Comparison of ENCODE assay signal across 15 cellular contexts in the genomic region with DNA sequence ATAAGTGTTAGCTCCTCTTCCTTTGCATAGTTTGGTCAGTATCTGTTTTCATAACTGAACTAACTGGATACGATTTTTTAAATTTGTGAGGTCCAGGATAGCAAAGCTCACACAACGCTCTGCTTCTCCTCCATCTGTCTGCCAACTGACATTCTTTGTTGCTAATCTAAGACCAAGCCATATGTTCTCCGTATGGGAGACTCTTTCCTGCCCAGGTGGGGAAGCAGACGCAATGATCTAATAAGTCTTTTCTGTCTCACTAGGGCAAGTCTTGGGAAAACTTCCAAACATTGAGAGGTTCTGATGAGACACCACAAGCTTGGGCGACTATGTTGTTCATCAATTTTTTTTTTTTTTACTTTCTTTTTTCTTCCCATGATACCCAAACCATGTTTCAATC.
DNase-seq lines count a peak whose midpoint lies in the region.
"Had no signal": no experiment of that assay in that cellular context is flagged by ENCODE, and none has a peak within 500 bp of the region (broad histone marks: within the 10 kb centered on the region; RNA-seq: fewer than 3 reads in every experiment).

No MANE protein-coding gene starts in this region.

- in situ Hi-C loops in G401 (cut with HindIII; ENCODE audit: low sequenced_read_pairs) = no loop called here

- DNase-seq in G401 (ENCODE audit: low spot score) (peak; percentile 92), NCI-H446 treated with DMSO at 0.1 percent for 48 hours (lab: John Stamatoyannopoulos, UW) (peak; percentile 86), cerebellar cortex (ENCODE audit: low spot score) (peak; percentile 88), pons (ENCODE audit: low spot score) (peak; percentile 30), glomerular visceral epithelial cell (ENCODE audit: extremely low spot score) (no peak), HCEC 1CT (no peak), NCI-H1105 (lab: John Stamatoyannopoulos, UW) (no peak)
- DNase-seq: CD8-positive, alpha-beta T cell; DMS79 treated with DMSO at 0.1 percent for 48 hours; GDM1; IMR-90; NCI-H1417 treated with DMSO at 0.1 percent for 48 hours; NCI-H2029; NCI-H510A treated with DMSO at 0.1 percent for 48 hours; Peyer's patch had no signal

Comparison
In these comparisons a context has a peak if more than half of its experiments do, and no peak if none do; other contexts are left out.
1. DNase-seq: peak in G401 (single experiment), NCI-H446 treated with DMSO at 0.1 percent for 48 hours (single experiment), cerebellar cortex (single experiment) and pons (single experiment); none in glomerular visceral epithelial cell (single experiment), HCEC 1CT (single experiment) and NCI-H1105 (single experiment).